ENCODE assay signal across 2 cellular contexts in genomic region chr1:63010898-63011660, GRCh38.
A peak's percentile ranks its signal among the peaks of the same experiment; 100 is the strongest.
TF ChIP-seq lines count a peak whose summit lies in the region.

No MANE protein-coding gene starts in this region.

TF ChIP-seq in HEK293, 187 proteins besides CTCF, POLR2A, EP300 and RAD21 (continues in another document):
- TF ChIP-seq ZNF138 (tag by site-specific recombination; IDR thresholded peaks at IDR 0.05; ENCODE audit: borderline replicate concordance) (no peak), TCF7L2 (IDR thresholded peaks at IDR 0.05; ENCODE audit: borderline replicate concordance, low read depth, low read length) (peak; percentile 51; the same call in 1 of the 2 replicates), ZFHX2 (tag by site-specific recombination; conservative IDR thresholded peaks at IDR 0.05) (no peak), ZBTB17 (tag by site-specific recombination; IDR thresholded peaks at IDR 0.05) (0 out of 2 replicates have a peak, but pooled peaks have one; percentile 31), ZBTB21 (tag by site-specific recombination; IDR thresholded peaks at IDR 0.05) (0 out of 2 replicates have a peak, but pooled peaks have one; percentile 44), FEZF1 (tag by site-specific recombination; IDR thresholded peaks at IDR 0.05) (peak; percentile 78), ZNF266 (tag by site-specific recombination; IDR thresholded peaks at IDR 0.05; ENCODE audit: low read depth) (no peak), PRDM6 (tag by site-specific recombination; IDR thresholded peaks at IDR 0.05) (0 out of 2 replicates have a peak, but pooled peaks have one; percentile 7), ZNF521 (tag by site-specific recombination; IDR thresholded peaks at IDR 0.05) (no peak), GLI2 (tag by site-specific recombination; IDR thresholded peaks at IDR 0.05; ENCODE audit: borderline replicate concordance, low read depth) (no peak), SETDB1 (IDR thresholded peaks at IDR 0.05; ENCODE audit: insufficient read length, low read length) (peak; percentile 13), ZBTB44 (tag by site-specific recombination; IDR thresholded peaks at IDR 0.05) (no peak), PRDM1 (tag by site-specific recombination; IDR thresholded peaks at IDR 0.05) (0 out of 2 replicates have a peak, but pooled peaks have one; percentile 23), ZNF837 (tag by site-specific recombination; IDR thresholded peaks at IDR 0.05) (no peak), ZNF488 (tag by site-specific recombination; IDR thresholded peaks at IDR 0.05) (no peak), BCL6B (tag by site-specific recombination; IDR thresholded peaks at IDR 0.05) (no peak), ZNF600 (tag by site-specific recombination; IDR thresholded peaks at IDR 0.05) (0 out of 2 replicates have a peak, but pooled peaks have one; percentile 23), ZNF10 (tag by site-specific recombination; IDR thresholded peaks at IDR 0.05) (no peak), ZIC2 (tag by site-specific recombination; IDR thresholded peaks at IDR 0.05) (peak; percentile 70), KLF10 (tag by site-specific recombination; IDR thresholded peaks at IDR 0.05) (no peak), PRDM10 (tag by site-specific recombination; IDR thresholded peaks at IDR 0.05) (0 out of 2 replicates have a peak, but pooled peaks have one; percentile 9), ZNF629 (tag by site-specific recombination; IDR thresholded peaks at IDR 0.05) (peak; percentile 48)

TF ChIP-seq in H1, 55 proteins besides CTCF, POLR2A, EP300 and RAD21:
- TF ChIP-seq KDM5A (IDR thresholded peaks at IDR 0.05; ENCODE audit: low read length) (no peak), CHD7 (IDR thresholded peaks at IDR 0.05; ENCODE audit: insufficient replicate concordance, low read length) (no peak), CREB1 (IDR thresholded peaks at IDR 0.05) (no peak), CBX8 (IDR thresholded peaks at IDR 0.05; ENCODE audit: borderline replicate concordance, low read depth, low read length) (no peak), EZH2 (IDR thresholded peaks at IDR 0.05; ENCODE audit: low read depth, low read length, severe bottlenecking) (no peak), ZNF274 (IDR thresholded peaks at IDR 0.05; ENCODE audit: borderline replicate concordance, extremely low read depth, low read length) (no peak), TCF12 (IDR thresholded peaks at IDR 0.05; ENCODE audit: low read depth, low read length) (no peak), USF2 (IDR thresholded peaks at IDR 0.05; ENCODE audit: low read length) (no peak), CHD2 (IDR thresholded peaks at IDR 0.05; ENCODE audit: low read length) (no peak), CEBPB (IDR thresholded peaks at IDR 0.05; ENCODE audit: low read depth, low read length) (no peak), MAX (IDR thresholded peaks at IDR 0.05) (no peak), BCL11A (IDR thresholded peaks at IDR 0.05; ENCODE audit: low read depth in 2 of 2, low read length in 2 of 2) (no peak), TBP (IDR thresholded peaks at IDR 0.05; ENCODE audit: low read depth, low read length) (no peak), HDAC2 (IDR thresholded peaks at IDR 0.05; ENCODE audit: borderline replicate concordance in 1 of 2, low read depth in 2 of 2, low read length in 2 of 2) (no peak), HDAC6 (IDR thresholded peaks at IDR 0.05; ENCODE audit: low read depth, low read length) (no peak)
